ENCODE assay signal across 1 cellular context in the genomic region with DNA sequence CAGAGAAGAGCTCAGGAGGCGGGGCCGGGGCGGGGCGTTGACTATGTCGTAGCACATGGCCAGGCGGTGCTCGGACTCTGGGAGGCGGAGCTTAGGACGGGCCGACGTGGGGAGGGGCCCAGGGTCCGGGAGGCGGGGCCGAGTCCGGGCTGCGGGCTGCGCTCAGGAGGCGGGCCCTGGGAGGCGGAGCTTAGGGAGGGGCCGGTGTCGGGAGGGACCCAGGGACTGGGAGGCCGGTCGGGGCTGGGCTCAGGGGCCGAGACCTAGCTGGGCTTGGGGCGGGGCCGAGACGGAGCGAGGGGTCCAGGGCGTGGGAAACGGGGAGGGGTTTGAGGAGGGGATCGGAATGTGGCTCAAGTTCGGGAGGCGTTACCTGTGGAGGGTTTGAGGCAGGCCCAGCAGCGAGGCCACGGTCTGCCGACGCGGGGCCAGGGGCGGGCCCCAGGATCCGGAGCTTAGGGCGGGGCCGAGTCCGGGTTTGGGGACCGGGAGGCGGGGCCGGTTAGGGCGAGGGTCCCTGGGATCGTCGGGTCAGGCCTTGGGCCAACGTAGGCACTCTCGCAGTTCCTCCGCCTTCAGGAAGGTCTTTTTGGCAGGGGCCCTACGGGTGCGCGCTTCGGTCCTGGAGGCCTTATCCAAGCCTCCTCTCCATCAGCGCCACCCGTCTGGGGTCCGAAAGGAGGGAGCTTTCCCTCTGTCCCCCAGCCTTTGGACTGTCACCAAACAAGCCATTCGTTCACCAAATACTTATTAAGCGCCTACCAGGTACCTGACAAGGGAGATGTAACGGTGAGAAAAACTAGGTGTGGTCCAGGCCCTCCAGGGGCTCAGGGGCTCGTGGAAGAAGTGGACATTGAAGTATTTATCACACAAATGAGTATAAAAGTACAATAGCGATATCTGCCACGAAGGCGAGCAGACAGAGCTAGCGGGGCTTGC.
A peak's percentile ranks its signal among the peaks of the same experiment; 100 is the strongest.
TF ChIP-seq lines count a peak whose summit lies in the region.
"Not testable (repeated sequence)": the region's sequence is repeated elsewhere in the genome, so short reads cannot be mapped to it uniquely, and the experiment has no call there.

No MANE protein-coding gene starts in this region.

TF ChIP-seq in K562, 482 proteins besides CTCF, POLR2A, EP300 and RAD21:
- 0 out of 2 replicates have a peak, but pooled peaks have one; percentile 18 for TF ChIP-seq MYC (IDR thresholded peaks at IDR 0.05; ENCODE audit: low read depth, low read length)
- not testable (repeated sequence) for TF ChIP-seq MYC (CRISPR knock-in tag; IDR thresholded peaks at IDR 0.05; ENCODE audit: borderline replicate concordance, low read depth); CREB1 (IDR thresholded peaks at IDR 0.05); ATF1 (CRISPR knock-in tag; IDR thresholded peaks at IDR 0.05)
- 0 out of 2 replicates have a peak, but pooled peaks have one; percentile 36 for TF ChIP-seq CREB1 (CRISPR knock-in tag; IDR thresholded peaks at IDR 0.05)
- TF ChIP-seq SP1 (CRISPR knock-in tag; IDR thresholded peaks at IDR 0.05), result peak; percentile 50; the same call in 1 of the 2 replicates
- peak; percentile 28 for TF ChIP-seq PCBP1 (IDR thresholded peaks at IDR 0.05; ENCODE audit: low read depth, low read length, poor library complexity, severe bottlenecking)
- TF ChIP-seq NRF1 (conservative IDR thresholded peaks at IDR 0.05 in 1 of 2, IDR thresholded peaks at IDR 0.05 in 1 of 2), result peak; percentile 25 to 72
- peak; percentile 38; the same call in 1 of the 2 replicates for TF ChIP-seq RBFOX2 (IDR thresholded peaks at IDR 0.05; ENCODE audit: low read depth, low read length)
- TF ChIP-seq, protein P1, sequence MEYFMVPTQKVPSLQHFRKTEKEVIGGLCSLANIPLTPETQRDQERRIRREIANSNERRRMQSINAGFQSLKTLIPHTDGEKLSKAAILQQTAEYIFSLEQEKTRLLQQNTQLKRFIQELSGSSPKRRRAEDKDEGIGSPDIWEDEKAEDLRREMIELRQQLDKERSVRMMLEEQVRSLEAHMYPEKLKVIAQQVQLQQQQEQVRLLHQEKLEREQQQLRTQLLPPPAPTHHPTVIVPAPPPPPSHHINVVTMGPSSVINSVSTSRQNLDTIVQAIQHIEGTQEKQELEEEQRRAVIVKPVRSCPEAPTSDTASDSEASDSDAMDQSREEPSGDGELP (CRISPR knock-in tag; IDR thresholded peaks at IDR 0.05; ENCODE audit: borderline replicate concordance), result 0 out of 2 replicates have a peak, but pooled peaks have one; percentile 18
- 0 out of 2 replicates have a peak, but pooled peaks have one; percentile 10 for TF ChIP-seq ATF7 (IDR thresholded peaks at IDR 0.05)
- TF ChIP-seq HDGF (IDR thresholded peaks at IDR 0.05), result 0 out of 2 replicates have a peak, but pooled peaks have one; percentile 43
- TF ChIP-seq ATF1 (tag; IDR thresholded peaks at IDR 0.05), result peak; percentile 64
